In genomic region chr1:227885135-227885647, GRCh38 we compare ENCODE assay signal across 9 cellular contexts.
DNase-seq lines count a peak whose midpoint lies in the region; ATAC-seq and TF ChIP-seq lines count a peak whose summit lies in the region.
"Had no signal": no experiment of that assay in that cellular context is flagged by ENCODE, and none has a peak within 500 bp of the region (broad histone marks: within the 10 kb centered on the region; RNA-seq: fewer than 3 reads in every experiment).

No MANE protein-coding gene starts in this region.

- H3K27me3 ChIP-seq in upper lobe of left lung = peaks cover 0 to 6% (median 1%) of the 10 kb centered on the region in 4 donors

- H3K9me3 Mint-ChIP-seq in activated naive CD4-positive, alpha-beta T cell treated with anti-CD3 and anti-CD28 coated beads, Interleukin-2, amount 10 ng/mL, durations not matched to agents 7 days and 5 days = no peaks in the 10 kb centered on the region
- H3K9me3 Mint-ChIP-seq in immature natural killer cell = no peaks in the 10 kb centered on the region

- no peak overlapping the region for H3K27ac ChIP-seq in upper lobe of left lung
- H3K27ac ChIP-seq in substantia nigra (ENCODE audit: low read depth, low read length, poor library complexity, severe bottlenecking) = no peak overlapping the region
- H3K27ac ChIP-seq: cardiac muscle cell had no signal

- peak overlapping the region; percentile 92 for H3K27ac Mint-ChIP-seq in activated naive CD4-positive, alpha-beta T cell treated with anti-CD3 and anti-CD28 coated beads, Interleukin-2, amount 10 ng/mL, durations not matched to agents 7 days and 5 days
- peak overlapping the region in 1 of 6 donors; percentile 73 for H3K27ac Mint-ChIP-seq in immature natural killer cell

- no peak for TF ChIP-seq POLR2A in upper lobe of left lung (IDR thresholded peaks at IDR 0.05)

- H3K9me3 ChIP-seq in upper lobe of left lung = no peaks in the 10 kb centered on the region

- peaks cover 36% of the 10 kb centered on the region for H3K4me1 Mint-ChIP-seq in activated naive CD4-positive, alpha-beta T cell treated with anti-CD3 and anti-CD28 coated beads, Interleukin-2, amount 10 ng/mL, durations not matched to agents 7 days and 5 days
- H3K4me1 Mint-ChIP-seq in immature natural killer cell = peaks cover 20 to 21% of the 10 kb centered on the region in 2 donors

- ATAC-seq in upper lobe of left lung (ENCODE audit: low FRiP score in 2 of 2) (no peak), GM21528 (IDR thresholded peaks at IDR 0.05; ENCODE audit: low FRiP score, unreplicated experiment) (no peak)

- CTCF ChIA-PET in activated naive CD4-positive, alpha-beta T cell treated with anti-CD3 and anti-CD28 coated beads, Interleukin-2, amount 10 ng/mL, durations not matched to agents 7 days and 5 days (lab: Charles Lee) = no interaction called here

- in situ Hi-C loops in KBM-7 (cut with MboI; ENCODE audit: low pct_unique_long_range_greater_than_20kb, low sequenced_read_pairs) = no loop called here

- H3K36me3 Mint-ChIP-seq in activated naive CD4-positive, alpha-beta T cell treated with anti-CD3 and anti-CD28 coated beads, Interleukin-2, amount 10 ng/mL, durations not matched to agents 7 days and 5 days = no peaks in the 10 kb centered on the region
- no peaks in the 10 kb centered on the region for H3K36me3 Mint-ChIP-seq in immature natural killer cell

- H3K36me3 ChIP-seq in upper lobe of left lung = no peaks in the 10 kb centered on the region
- H3K36me3 ChIP-seq: cardiac muscle cell had no signal

- H3K4me3 Mint-ChIP-seq in activated naive CD4-positive, alpha-beta T cell treated with anti-CD3 and anti-CD28 coated beads, Interleukin-2, amount 10 ng/mL, durations not matched to agents 7 days and 5 days = peak overlapping the region; percentile 53
- peak overlapping the region; percentile 51 to 70 (median 63) for H3K4me3 Mint-ChIP-seq in immature natural killer cell

- H3K27me3 Mint-ChIP-seq in activated naive CD4-positive, alpha-beta T cell treated with anti-CD3 and anti-CD28 coated beads, Interleukin-2, amount 10 ng/mL, durations not matched to agents 7 days and 5 days = peaks cover 21% of the 10 kb centered on the region
- H3K27me3 Mint-ChIP-seq in immature natural killer cell (ENCODE audit: low read depth in 3 of 3) = peaks cover 0 to 3% (median 0%) of the 10 kb centered on the region in 3 donors

- peak; percentile 76 for DNase-seq in activated CD8-positive, alpha-beta memory T cell treated with anti-CD3 and anti-CD28 coated beads for 24 hours
- DNase-seq in activated CD8-positive, alpha-beta memory T cell treated with anti-CD3 and anti-CD28 coated beads, Interleukin-2, amount 50 U/mL, for 4 hours = no peak
- peak; percentile 73 for DNase-seq in activated naive CD4-positive, alpha-beta T cell treated with anti-CD3 and anti-CD28 coated beads, Interleukin-2, amount 10 ng/mL, durations not matched to agents 7 days and 5 days
- DNase-seq in immature natural killer cell = peak in 1 of 3 donors; percentile 16
- peak; percentile 18 to 45 for DNase-seq in upper lobe of left lung
- no peak for DNase-seq in KBM-7
- DNase-seq in substantia nigra (lab: John Stamatoyannopoulos, UW) = no peak

- WGBS in upper lobe of left lung, 2 donors = 59 to 92% methylated on average over 3 to 8 of the region's 8 CpGs

- TF ChIP-seq CTCF in upper lobe of left lung (IDR thresholded peaks at IDR 0.05) = no peak

- H3K4me1 ChIP-seq in upper lobe of left lung = peaks cover 20 to 25% (median 23%) of the 10 kb centered on the region in 4 donors

- no peak for TF ChIP-seq EP300 in upper lobe of left lung (IDR thresholded peaks at IDR 0.05)

- no peak overlapping the region for H3K4me3 ChIP-seq in upper lobe of left lung
- H3K4me3 ChIP-seq: cardiac muscle cell had no signal

Comparison
In these comparisons a context has a peak if more than half of its experiments do, and no peak if none do; other contexts are left out.
1. DNase-seq: peak in activated CD8-positive, alpha-beta memory T cell treated with anti-CD3 and anti-CD28 coated beads for 24 hours (single experiment), activated naive CD4-positive, alpha-beta T cell treated with anti-CD3 and anti-CD28 coated beads, Interleukin-2, amount 10 ng/mL, durations not matched to agents 7 days and 5 days (single experiment) and upper lobe of left lung (2 of 2); none in activated CD8-positive, alpha-beta memory T cell treated with anti-CD3 and anti-CD28 coated beads, Interleukin-2, amount 50 U/mL, for 4 hours (single experiment), KBM-7 (single experiment) and substantia nigra (0 of 49).